Comparison of ENCODE assay signal across 1 cellular context in the genomic region with DNA sequence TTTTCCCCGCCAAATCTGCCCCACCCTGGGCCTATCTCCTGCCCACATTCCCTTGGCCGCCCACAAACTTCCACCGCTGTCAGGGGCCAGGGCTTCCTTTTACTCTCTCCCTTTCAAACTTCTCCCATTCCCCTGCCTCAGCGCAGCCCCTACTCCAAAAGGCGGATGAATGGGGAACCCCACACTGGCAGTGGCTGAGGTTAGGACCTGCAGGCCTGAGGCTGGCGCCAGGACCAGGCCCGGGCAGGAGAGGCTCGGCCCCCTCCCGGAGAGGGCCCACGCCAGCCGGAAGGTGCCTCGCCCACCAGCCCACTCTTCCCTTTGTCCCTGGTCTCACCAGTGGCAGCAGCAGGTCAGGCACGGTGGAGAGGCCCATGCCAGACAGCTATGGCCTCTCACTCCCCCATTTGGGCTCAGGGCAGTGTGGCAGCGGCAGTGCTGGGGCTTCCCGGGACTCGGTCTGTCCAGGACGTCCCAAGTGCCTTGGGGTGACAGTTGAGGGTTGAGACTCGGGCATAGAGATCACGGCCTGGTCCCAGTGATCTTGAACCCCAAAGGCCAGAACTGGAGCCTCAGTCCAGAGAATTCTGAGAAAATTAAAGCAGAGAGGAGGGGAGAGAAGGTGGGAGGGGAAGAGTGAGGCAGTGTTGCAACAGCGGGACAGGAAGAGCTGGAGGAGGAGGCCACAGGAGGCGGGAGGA.
A peak's percentile ranks its signal among the peaks of the same experiment; 100 is the strongest.
TF ChIP-seq lines count a peak whose summit lies in the region.

TSS of gene TNFRSF1A (minus strand) at position 638 of the 701 bp plus-strand sequence. CDS start at position 376, 262 bp downstream.

TF ChIP-seq in K562, 482 proteins besides CTCF, POLR2A, EP300 and RAD21 (continued from another document):
- TF ChIP-seq ZBTB11 (CRISPR knock-in tag; IDR thresholded peaks at IDR 0.05) (no peak), NCOA1 (IDR thresholded peaks at IDR 0.05; ENCODE audit: low read depth) (no peak), TCF7 (IDR thresholded peaks at IDR 0.05; ENCODE audit: borderline replicate concordance) (no peak), U2AF1 (optimal IDR thresholded peaks at IDR 0.05; ENCODE audit: low read depth, low read length) (no peak), FOS (IDR thresholded peaks at IDR 0.05; ENCODE audit: extremely low read depth, insufficient read length) (no peak), BCOR (IDR thresholded peaks at IDR 0.05) (no peak), ARHGAP35 (IDR thresholded peaks at IDR 0.05; ENCODE audit: partially characterized antibody) (no peak), FOXJ3 (CRISPR knock-in tag; IDR thresholded peaks at IDR 0.05) (no peak), AFF4 (CRISPR knock-in tag; IDR thresholded peaks at IDR 0.05) (peak; percentile 45; the same call in 1 of the 2 replicates), NELFE (IDR thresholded peaks at IDR 0.05; ENCODE audit: insufficient read depth, insufficient read length) (no peak), ZNF274 (IDR thresholded peaks at IDR 0.05; ENCODE audit: borderline replicate concordance, low read depth, low read length) (no peak), HEY1 (CRISPR knock-in tag; IDR thresholded peaks at IDR 0.05; ENCODE audit: borderline replicate concordance) (no peak), NCOA4 (IDR thresholded peaks at IDR 0.05; ENCODE audit: partially characterized antibody) (no peak), ZNF197 (CRISPR knock-in tag; IDR thresholded peaks at IDR 0.05; ENCODE audit: low read depth) (no peak), ZNF174 (CRISPR knock-in tag; IDR thresholded peaks at IDR 0.05) (no peak), SMAD2 (IDR thresholded peaks at IDR 0.05; ENCODE audit: low read depth, low read length) (no peak)
